ENCODE assay signal across 8 cellular contexts in the genomic region with DNA sequence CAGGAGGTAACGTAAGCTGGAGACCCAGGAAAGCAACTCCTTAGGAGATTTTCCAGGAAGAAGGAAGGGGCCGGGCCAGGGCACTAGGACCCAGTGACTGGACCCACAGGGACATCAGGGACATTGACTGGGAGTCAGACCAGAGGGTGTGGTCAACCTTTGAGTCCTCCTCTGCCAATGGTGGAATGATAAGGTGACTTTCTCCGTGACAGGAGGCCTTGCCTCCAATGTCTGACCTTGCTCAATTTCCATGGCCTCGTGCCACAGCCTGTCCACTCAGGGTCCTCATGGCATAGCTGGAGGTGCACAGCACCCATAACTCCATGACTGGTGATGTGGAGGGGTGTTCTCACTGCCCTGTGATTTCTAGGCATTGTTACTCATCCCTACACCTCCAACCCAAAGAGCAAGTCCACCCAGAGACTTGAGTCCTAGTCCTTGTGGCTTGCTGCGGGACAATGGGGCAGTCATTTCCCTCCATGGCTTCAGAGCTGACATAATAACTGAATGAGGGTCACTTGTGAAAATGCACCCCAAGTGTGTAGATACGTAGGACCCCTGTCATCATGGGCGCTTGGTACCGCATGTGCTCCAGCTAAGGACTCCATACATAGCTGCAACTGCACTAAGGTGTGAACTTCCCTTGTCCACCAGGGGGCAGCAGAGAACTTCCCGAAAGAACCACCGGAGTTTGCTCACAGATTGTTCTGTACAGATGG. TPM values are rescaled to one million over a fixed set of nuclear protein-coding genes. Genes with fewer than 3 reads are reported as not detected.
DNase-seq lines count a peak whose midpoint lies in the region; TF ChIP-seq lines count a peak whose summit lies in the region.

No MANE protein-coding gene starts in this region.

- H2AK5ac ChIP-seq in H9 (ENCODE audit: insufficient read length, low read length): no peak overlapping the region

- H3K9me3 ChIP-seq in H9 (ENCODE audit: control insufficient read depth, low read depth, low read length) (no peaks in the 10 kb centered on the region), ovary (no peaks in the 10 kb centered on the region), tibial nerve (no peaks in the 10 kb centered on the region)

- H3K27me3 ChIP-seq in H9 (ENCODE audit: insufficient read depth, low read length) (no peaks in the 10 kb centered on the region), ovary (no peaks in the 10 kb centered on the region), tibial nerve (peaks cover 0 to 10% of the 10 kb centered on the region in 2 donors)

- in situ Hi-C loops in SK-MEL-5 (cut with HindIII; ENCODE audit: low pct_unique_long_range_greater_than_20kb, low sequenced_read_pairs): no loop called here

- no peak for TF ChIP-seq POLR2A in ovary (IDR thresholded peaks at IDR 0.05)
- TF ChIP-seq POLR2A in tibial nerve (IDR thresholded peaks at IDR 0.05): no peak

- no peaks in the 10 kb centered on the region for H3K79me1 ChIP-seq in H9 (ENCODE audit: insufficient read depth, low read depth, low read length, poor library complexity, severe bottlenecking)

- no peaks in the 10 kb centered on the region for H3K23me2 ChIP-seq in H9 (ENCODE audit: insufficient read length, low read depth, low read length, poor library complexity, severe bottlenecking)

- intact Hi-C loops in ovary (cut with DNase I): loop anchor here (2.0 to 5.0 kb wide), 3 partner anchors 205 to 210 kb away; no protein-coding TSS in a partner anchor

- H3K36me3 ChIP-seq in ovary (no peaks in the 10 kb centered on the region), tibial nerve (no peaks in the 10 kb centered on the region)

- H3K18ac ChIP-seq in H9 (ENCODE audit: insufficient read length, low read depth, low read length): no peak overlapping the region

- H3K4me3 Mint-ChIP-seq in H9: no peak overlapping the region

- DNase-seq in EL: peak; percentile 86
- peak; percentile 86 for DNase-seq in H9
- DNase-seq in MV-4-11 (lab: John Stamatoyannopoulos, UW): peak; percentile 73
- peak; percentile 91 for DNase-seq in SK-MEL-5 (ENCODE audit: low read depth, low spot score)
- DNase-seq in activated naive CD4-positive, alpha-beta T cell (lab: John Stamatoyannopoulos, UW): peak; percentile 38 to 67 (median 62)
- peak; percentile 81 for DNase-seq in globus pallidus (ENCODE audit: low spot score)
- DNase-seq in ovary: peak; percentile 86 to 93 (median 90)
- DNase-seq in tibial nerve (ENCODE audit: low spot score in 2 of 2): peak; percentile 81 to 94

- no peak overlapping the region for H3T11ph ChIP-seq in H9 (ENCODE audit: low read length)

- H4K20me1 ChIP-seq in H9 (ENCODE audit: control insufficient read depth, insufficient read depth, insufficient read length): no peaks in the 10 kb centered on the region

- no peaks in the 10 kb centered on the region for H3K9me3 Mint-ChIP-seq in H9

- no peak overlapping the region for H4K91ac ChIP-seq in H9 (ENCODE audit: insufficient read length, low read depth, low read length)

- no peak overlapping the region for H3K27ac Mint-ChIP-seq in H9

- H2AFZ ChIP-seq in H9 (ENCODE audit: low read length): no peak overlapping the region

- H2BK15ac ChIP-seq in H9 (ENCODE audit: low read depth, low read length): no peak overlapping the region

- no peak overlapping the region for H3K9ac ChIP-seq in H9 (ENCODE audit: extremely low read depth, insufficient read length, low read length)

- no peak overlapping the region for H3K4me3 ChIP-seq in ovary
- no peak overlapping the region for H3K4me3 ChIP-seq in tibial nerve

- no peak overlapping the region for H3K14ac ChIP-seq in H9 (ENCODE audit: insufficient read depth, low read length)

- H3K4me2 ChIP-seq in H9 (ENCODE audit: insufficient read depth, insufficient read length, low read length): no peak overlapping the region

- no peak overlapping the region for H4K5ac ChIP-seq in H9 (ENCODE audit: insufficient read length, low read depth, low read length)

- no peak overlapping the region for H2BK5ac ChIP-seq in H9 (ENCODE audit: insufficient read length, low read length)

- no peaks in the 10 kb centered on the region for H3K36me3 Mint-ChIP-seq in H9 (ENCODE audit: insufficient read depth in 1 of 3, low read depth in 3 of 3)

- H3K27ac ChIP-seq in H9 (ENCODE audit: insufficient read length, low read depth, low read length): no peak overlapping the region
- H3K27ac ChIP-seq in ovary: no peak overlapping the region
- no peak overlapping the region for H3K27ac ChIP-seq in tibial nerve

- H3K56ac ChIP-seq in H9 (ENCODE audit: insufficient read length, low read depth, low read length): no peak overlapping the region

- H4K8ac ChIP-seq in H9 (replicated peaks; ENCODE audit: insufficient read length, low read depth, low read length): no peak overlapping the region

- H3K4me1 ChIP-seq in H9 (ENCODE audit: insufficient read depth, low read length) (no peaks in the 10 kb centered on the region), ovary (ENCODE audit: insufficient read depth) (no peaks in the 10 kb centered on the region), tibial nerve (peaks cover 0 to 6% (median 0%) of the 10 kb centered on the region in 4 donors)

- H3K4me1 Mint-ChIP-seq in H9: 0 out of 4 replicates have a peak, but pooled peaks cover 0 to 5% of the 10 kb centered on the region in 2 experiments

- peak; percentile 85 for TF ChIP-seq CTCF in H9 (conservative IDR thresholded peaks at IDR 0.05)
- TF ChIP-seq CTCF in ovary (IDR thresholded peaks at IDR 0.05): peak; percentile 83 to 87 (median 84)
- peak; percentile 80 to 92 (median 85) for TF ChIP-seq CTCF in tibial nerve (IDR thresholded peaks at IDR 0.05)

- TF ChIP-seq EP300 in ovary (IDR thresholded peaks at IDR 0.05) (no peak), tibial nerve (IDR thresholded peaks at IDR 0.05) (no peak)

- no peak overlapping the region for H3K4ac ChIP-seq in H9 (ENCODE audit: low read depth, low read length)

- H2BK20ac ChIP-seq in H9 (ENCODE audit: low read depth, low read length, poor library complexity, severe bottlenecking): no peak overlapping the region

- H3K23ac ChIP-seq in H9 (ENCODE audit: insufficient read length, low read depth, low read length): no peak overlapping the region

- no peak overlapping the region for H2BK120ac ChIP-seq in H9 (ENCODE audit: low read depth, low read length, poor library complexity, severe bottlenecking)

- H3K27me3 Mint-ChIP-seq in H9 (ENCODE audit: low read depth): peaks cover 30% of the 10 kb centered on the region

- H3K79me2 ChIP-seq in H9 (ENCODE audit: insufficient read depth, low read length): no peaks in the 10 kb centered on the region

- no peak overlapping the region for H2BK12ac ChIP-seq in H9 (ENCODE audit: insufficient read length, low read depth, low read length)

- no CpG with 5 or more reads among the region's 10 CpGs for WGBS in H9 (ENCODE audit: extremely low coverage, insufficient read length, low lambda C conversion rate)
- 45 to 50% (median 46%) methylated on average over 10 of the region's 10 CpGs for WGBS in ovary, 3 donors
- 46 to 47% methylated on average over 10 of the region's 10 CpGs for WGBS in tibial nerve, 2 donors

RNA-seq across cellular contexts. Expression of a gene that starts 4.1 kb away (rescaled TPM):
- total RNA-seq in H9 (2021): 0.20 and 0.81 TPM in 2 replicates
- not detected in 2 replicates for total RNA-seq in SK-MEL-5 (2014; rRNA removed; shearing (Covaris generic))
- 0.23 TPM in 1 of 2 replicates, not detected in the other for polyA plus RNA-seq in SK-MEL-5 (2015; cell fraction: cytosol; rRNA removed)
- polyA plus RNA-seq in SK-MEL-5 (2015; cell fraction: nucleus; rRNA removed): not detected in 2 replicates
- 1 to 10 TPM in 1 of 7 donors, under 1 TPM in 4, not detected in 2; 0.30 to 3.9 (median 0.69) TPM for total RNA-seq in ovary
- under 1 TPM in 1 of 2 donors, not detected in 1; 0.15 TPM for polyA plus RNA-seq in ovary
- not detected for total RNA-seq in tibial nerve

RNA-seq across cellular contexts. Expression of a gene that starts 16.9 kb away (rescaled TPM):
- total RNA-seq in H9 (2021) (1.8 and 3.3 TPM in 2 replicates), ovary (10 to 100 TPM in 1 of 7 donors, 1 to 10 TPM in 4, under 1 TPM in 2; 0.78 to 17.8 (median 2.0) TPM), tibial nerve (not detected)
- 0.82 TPM in 1 of 2 replicates, not detected in the other for total RNA-seq in SK-MEL-5 (2014; rRNA removed; shearing (Covaris generic))
- polyA plus RNA-seq in SK-MEL-5 (2015; cell fraction: cytosol; rRNA removed): 0.04 and 0.05 TPM in 2 replicates
- polyA plus RNA-seq in SK-MEL-5 (2015; cell fraction: nucleus; rRNA removed): 0.18 and 3.0 TPM in 2 replicates
- under 1 TPM in 1 of 2 donors, not detected in 1; 0.54 TPM for polyA plus RNA-seq in ovary
